Comparison of ENCODE assay signal across 9 cellular contexts in genomic region chr17:72719582-72720493, GRCh38.
DNase-seq lines count a peak whose midpoint lies in the region; ATAC-seq and TF ChIP-seq lines count a peak whose summit lies in the region.
"Had no signal": no experiment of that assay in that cellular context is flagged by ENCODE, and none has a peak within 500 bp of the region (broad histone marks: within the 10 kb centered on the region; RNA-seq: fewer than 3 reads in every experiment).

No MANE protein-coding gene starts in this region.

- peaks cover 10% of the 10 kb centered on the region for H3K4me1 ChIP-seq in Caco-2
- H3K4me1 ChIP-seq: prostate gland had no signal

- H3K27me3 ChIP-seq in Caco-2 (replicated peaks; ENCODE audit: control insufficient read depth, insufficient read depth, low read length) = no peaks in the 10 kb centered on the region

- H3K4me1 Mint-ChIP-seq in activated naive CD8-positive, alpha-beta T cell (ENCODE audit: low read depth) = peaks cover 24% of the 10 kb centered on the region
- H3K4me1 Mint-ChIP-seq in Caco-2 (ENCODE audit: low read depth, unreplicated experiment) = peaks cover 17% of the 10 kb centered on the region

- BruUV-seq in Caco-2 (replicated peaks; lab: Mats Ljungman, UMichigan) = no TSS peak

- H3K27ac Mint-ChIP-seq in activated naive CD8-positive, alpha-beta T cell = peak overlapping the region; percentile 66
- no peak overlapping the region for H3K27ac Mint-ChIP-seq in Caco-2 (ENCODE audit: unreplicated experiment)

- DNase-seq in SK-MEL-5 (ENCODE audit: low read depth, low spot score) = peak; percentile 85
- DNase-seq in stimulated activated CD4-positive, alpha-beta T cell treated with anti-CD3 and anti-CD28 coated beads, Interleukin-15, amount 100 ng/mL, for 24 hours = peak; percentile 73
- no peak for DNase-seq in NCI-H82 treated with DMSO at 0.1 percent for 48 hours (lab: John Stamatoyannopoulos, UW; ENCODE audit: unreplicated experiment)
- DNase-seq in Caco-2 = no peak
- DNase-seq in HT-29 (ENCODE audit: low spot score) = no peak

- no peaks in the 10 kb centered on the region for H3K9me3 Mint-ChIP-seq in activated naive CD8-positive, alpha-beta T cell (ENCODE audit: low read depth)
- H3K9me3 Mint-ChIP-seq in Caco-2 (ENCODE audit: unreplicated experiment) = no peaks in the 10 kb centered on the region

- H3K36me3 ChIP-seq in Caco-2 (ENCODE audit: control insufficient read depth, insufficient read depth, low read length) = no peaks in the 10 kb centered on the region
- H3K36me3 ChIP-seq: prostate gland had no signal

- in situ Hi-C loops in SK-MEL-5 (cut with HindIII; ENCODE audit: low pct_unique_long_range_greater_than_20kb, low sequenced_read_pairs) = loop anchor here (25.0 kb wide), 1 partner anchor 108 kb away; no protein-coding TSS in a partner anchor

- CTCF ChIA-PET in Caco-2 (lab: Charles Lee) = interaction anchor here (1.0 kb wide), 1 partner anchor 163 kb away, joined by 3 read pairs; no protein-coding TSS in a partner anchor

- no peaks in the 10 kb centered on the region for H3K27me3 Mint-ChIP-seq in activated naive CD8-positive, alpha-beta T cell
- no peaks in the 10 kb centered on the region for H3K27me3 Mint-ChIP-seq in Caco-2 (ENCODE audit: insufficient read depth, unreplicated experiment)

- POLR2A ChIA-PET in Caco-2 (lab: Charles Lee) = no interaction called here

- intact Hi-C loops in Caco-2 (cut with micrococcal nuclease; ENCODE audit: unreplicated experiment) = no loop called here

- ATAC-seq in GM18511 (IDR thresholded peaks at IDR 0.05; ENCODE audit: unreplicated experiment) (peak; percentile 79), GM21529 (IDR thresholded peaks at IDR 0.05; ENCODE audit: unreplicated experiment) (no peak)

- H3K4me3 Mint-ChIP-seq in activated naive CD8-positive, alpha-beta T cell = peak overlapping the region; percentile 77
- no peak overlapping the region for H3K4me3 Mint-ChIP-seq in Caco-2 (ENCODE audit: unreplicated experiment)

- peaks cover 4% of the 10 kb centered on the region for H3K36me3 Mint-ChIP-seq in activated naive CD8-positive, alpha-beta T cell
- peaks cover 6% of the 10 kb centered on the region for H3K36me3 Mint-ChIP-seq in Caco-2 (ENCODE audit: insufficient read depth, unreplicated experiment)

- H3K4me3 ChIP-seq in Caco-2 (ENCODE audit: low read depth, low read length) = no peak overlapping the region
- H3K4me3 ChIP-seq: prostate gland had no signal

- no peaks in the 10 kb centered on the region for H3K9me3 ChIP-seq in Caco-2
- H3K9me3 ChIP-seq: prostate gland had no signal

- TF ChIP-seq CTCF in Caco-2 (IDR thresholded peaks at IDR 0.05; ENCODE audit: insufficient read depth in 1 of 2, low read depth in 1 of 2, low read length in 1 of 2, severe bottlenecking in 1 of 2, unreplicated experiment in 1 of 2) = no peak

Comparison
In these comparisons a context has a peak if more than half of its experiments do, and no peak if none do; other contexts are left out.
1. DNase-seq: peak in SK-MEL-5 (single experiment) and stimulated activated CD4-positive, alpha-beta T cell treated with anti-CD3 and anti-CD28 coated beads, Interleukin-15, amount 100 ng/mL, for 24 hours (single experiment); none in NCI-H82 treated with DMSO at 0.1 percent for 48 hours (single experiment), Caco-2 (0 of 2) and HT-29 (single experiment).